In the genomic region with DNA sequence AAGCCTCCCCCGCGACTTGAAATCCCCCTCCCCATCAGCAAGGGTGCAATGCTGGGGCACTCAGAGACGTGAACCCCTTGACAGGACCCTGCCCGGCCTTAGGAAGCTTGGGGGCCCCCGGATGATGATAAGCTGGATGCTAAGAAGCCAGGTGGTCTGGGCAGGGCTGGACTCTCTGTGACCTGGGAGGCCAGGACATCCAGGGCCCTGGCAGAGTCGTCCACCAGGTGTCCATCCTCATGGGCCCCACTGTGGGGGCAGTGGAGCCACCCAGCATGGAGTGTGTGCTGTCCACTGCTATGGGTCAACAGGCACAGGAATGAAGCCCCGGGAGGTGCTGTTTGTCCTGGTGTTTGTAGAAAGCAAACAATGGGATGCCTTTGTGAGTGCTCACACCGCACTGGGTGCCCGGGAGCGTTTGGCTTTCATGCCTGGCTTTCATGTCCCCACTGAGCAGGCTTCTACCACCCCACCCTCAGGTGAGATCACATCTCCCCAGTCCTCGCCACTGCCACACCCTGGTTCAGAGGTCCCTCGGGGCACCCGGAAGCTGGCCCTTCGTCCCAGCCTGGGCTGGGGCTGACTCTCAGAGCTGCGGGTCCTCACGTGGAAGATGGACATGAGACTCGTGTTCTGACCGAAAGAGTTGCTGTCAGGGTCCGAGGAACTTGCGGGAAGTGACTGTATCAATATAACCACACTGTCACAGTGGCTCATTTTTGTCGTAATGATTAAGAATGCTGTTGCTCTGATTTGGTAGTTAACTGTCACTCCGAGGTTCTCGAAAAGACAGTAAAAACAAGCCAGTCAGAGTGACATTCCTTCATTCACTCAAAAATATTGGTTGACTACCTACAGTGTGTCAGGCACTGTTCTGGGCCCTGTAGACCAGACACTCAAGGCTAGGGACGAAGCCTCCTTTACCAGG, we compare ENCODE assay signal across 2 cellular contexts.
TF ChIP-seq lines count a peak whose summit lies in the region.

No MANE protein-coding gene starts in this region.

TF ChIP-seq in A549, 52 proteins besides CTCF, POLR2A, EP300 and RAD21 (continued from another document and continues in another):
- TF ChIP-seq, protein P1, sequence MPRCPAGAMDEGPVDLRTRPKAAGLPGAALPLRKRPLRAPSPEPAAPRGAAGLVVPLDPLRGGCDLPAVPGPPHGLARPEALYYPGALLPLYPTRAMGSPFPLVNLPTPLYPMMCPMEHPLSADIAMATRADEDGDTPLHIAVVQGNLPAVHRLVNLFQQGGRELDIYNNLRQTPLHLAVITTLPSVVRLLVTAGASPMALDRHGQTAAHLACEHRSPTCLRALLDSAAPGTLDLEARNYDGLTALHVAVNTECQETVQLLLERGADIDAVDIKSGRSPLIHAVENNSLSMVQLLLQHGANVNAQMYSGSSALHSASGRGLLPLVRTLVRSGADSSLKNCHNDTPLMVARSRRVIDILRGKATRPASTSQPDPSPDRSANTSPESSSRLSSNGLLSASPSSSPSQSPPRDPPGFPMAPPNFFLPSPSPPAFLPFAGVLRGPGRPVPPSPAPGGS (IDR thresholded peaks at IDR 0.05) = peak; percentile 74
- TF ChIP-seq HOXB5 (CRISPR knock-in tag; IDR thresholded peaks at IDR 0.05) = peak; percentile 93
- TF ChIP-seq TP53 (CRISPR knock-in tag; IDR thresholded peaks at IDR 0.05) = peak; percentile 42; the same call in 1 of the 2 replicates
- TF ChIP-seq ZSCAN20 (CRISPR knock-in tag; IDR thresholded peaks at IDR 0.05) = peak; percentile 95
- TF ChIP-seq MYC (IDR thresholded peaks at IDR 0.05; ENCODE audit: borderline replicate concordance, low read length) = no peak
- TF ChIP-seq, protein P2, sequence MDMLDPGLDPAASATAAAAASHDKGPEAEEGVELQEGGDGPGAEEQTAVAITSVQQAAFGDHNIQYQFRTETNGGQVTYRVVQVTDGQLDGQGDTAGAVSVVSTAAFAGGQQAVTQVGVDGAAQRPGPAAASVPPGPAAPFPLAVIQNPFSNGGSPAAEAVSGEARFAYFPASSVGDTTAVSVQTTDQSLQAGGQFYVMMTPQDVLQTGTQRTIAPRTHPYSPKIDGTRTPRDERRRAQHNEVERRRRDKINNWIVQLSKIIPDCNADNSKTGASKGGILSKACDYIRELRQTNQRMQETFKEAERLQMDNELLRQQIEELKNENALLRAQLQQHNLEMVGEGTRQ (IDR thresholded peaks at IDR 0.05) = peak; percentile 29; the same call in 1 of the 2 replicates
- peak; percentile 25; the same call in 1 of the 2 replicates for TF ChIP-seq RARB (CRISPR knock-in tag; IDR thresholded peaks at IDR 0.05)
- no peak for TF ChIP-seq ZC3H11A (IDR thresholded peaks at IDR 0.05)
- peak; percentile 81 for TF ChIP-seq JUNB (IDR thresholded peaks at IDR 0.05)
- TF ChIP-seq, protein P3, sequence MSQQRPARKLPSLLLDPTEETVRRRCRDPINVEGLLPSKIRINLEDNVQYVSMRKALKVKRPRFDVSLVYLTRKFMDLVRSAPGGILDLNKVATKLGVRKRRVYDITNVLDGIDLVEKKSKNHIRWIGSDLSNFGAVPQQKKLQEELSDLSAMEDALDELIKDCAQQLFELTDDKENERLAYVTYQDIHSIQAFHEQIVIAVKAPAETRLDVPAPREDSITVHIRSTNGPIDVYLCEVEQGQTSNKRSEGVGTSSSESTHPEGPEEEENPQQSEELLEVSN (IDR thresholded peaks at IDR 0.05; ENCODE audit: borderline replicate concordance, low read depth) = peak; percentile 89
- peak; percentile 51; the same call in 2 of the 3 replicates for TF ChIP-seq SMC3 (IDR thresholded peaks at IDR 0.05)
- peak in 1 of 2 experiments; percentile 61; a peak in 2 of 4 replicates for TF ChIP-seq CEBPB (IDR thresholded peaks at IDR 0.05)
- TF ChIP-seq GATA3 (IDR thresholded peaks at IDR 0.05; ENCODE audit: borderline replicate concordance) = peak; percentile 94
- TF ChIP-seq HEYL (CRISPR knock-in tag; IDR thresholded peaks at IDR 0.05) = peak; percentile 96
- peak; percentile 87; the same call in 1 of the 2 replicates for TF ChIP-seq TFCP2L1 (CRISPR knock-in tag; IDR thresholded peaks at IDR 0.05)
- peak; percentile 68 for TF ChIP-seq FOSL2 (IDR thresholded peaks at IDR 0.05)
- peak; percentile 92 for TF ChIP-seq FOSL2 (CRISPR knock-in tag; IDR thresholded peaks at IDR 0.05)
- TF ChIP-seq ZNF302 (CRISPR knock-in tag; IDR thresholded peaks at IDR 0.05) = peak; percentile 95
- peak; percentile 78; the same call in 1 of the 2 replicates for TF ChIP-seq FOSB (CRISPR knock-in tag; IDR thresholded peaks at IDR 0.05)
- TF ChIP-seq ATOH8 (CRISPR knock-in tag; IDR thresholded peaks at IDR 0.05; ENCODE audit: low read depth) = peak; percentile 94
- peak; percentile 56; the same call in 1 of the 2 replicates for TF ChIP-seq PBX3 (IDR thresholded peaks at IDR 0.05)
- no peak for TF ChIP-seq NFE2L2 (conservative IDR thresholded peaks at IDR 0.05; ENCODE audit: low read length)
- peak; percentile 26 for TF ChIP-seq ZFP36 (IDR thresholded peaks at IDR 0.05; ENCODE audit: borderline replicate concordance, partially characterized antibody)
- peak; percentile 92 to 95 for TF ChIP-seq JUN (IDR thresholded peaks at IDR 0.05)
- TF ChIP-seq HOXB13 (CRISPR knock-in tag; IDR thresholded peaks at IDR 0.05; ENCODE audit: low read depth) = peak; percentile 90
- no peak for TF ChIP-seq RCOR1 (IDR thresholded peaks at IDR 0.05; ENCODE audit: low read depth, low read length)
- peak; percentile 61; the same call in 1 of the 2 replicates for TF ChIP-seq NPAS2 (CRISPR knock-in tag; IDR thresholded peaks at IDR 0.05; ENCODE audit: borderline replicate concordance)
- TF ChIP-seq FOXS1 (CRISPR knock-in tag; IDR thresholded peaks at IDR 0.05) = peak; percentile 93; the same call in 1 of the 2 replicates
- peak; percentile 76; the same call in 1 of the 2 replicates for TF ChIP-seq HOXA7 (CRISPR knock-in tag; IDR thresholded peaks at IDR 0.05)
- TF ChIP-seq EHF (CRISPR knock-in tag; IDR thresholded peaks at IDR 0.05) = peak; percentile 96

TF ChIP-seq in HCT116, 20 proteins besides CTCF, POLR2A, EP300 and RAD21:
- TF ChIP-seq MAX (IDR thresholded peaks at IDR 0.05) (peak; percentile 41), POLR2AphosphoS5 (IDR thresholded peaks at IDR 0.05; ENCODE audit: low read depth, low read length) (no peak), REST (IDR thresholded peaks at IDR 0.05; ENCODE audit: low read depth) (no peak), JUND (IDR thresholded peaks at IDR 0.05) (no peak; the same call in 1 of the 2 replicates), SP1 (IDR thresholded peaks at IDR 0.05; ENCODE audit: low read depth) (0 out of 2 replicates have a peak, but pooled peaks have one; percentile 16), EZH2 (IDR thresholded peaks at IDR 0.05) (no peak), TCF7L2 (IDR thresholded peaks at IDR 0.05; ENCODE audit: borderline replicate concordance, extremely low read depth, insufficient read depth, insufficient read length) (no peak), EZH2phosphoT487 (IDR thresholded peaks at IDR 0.05; ENCODE audit: borderline replicate concordance) (no peak), SIN3A (IDR thresholded peaks at IDR 0.05; ENCODE audit: low read depth) (no peak; the same call in 1 of the 2 replicates)
- TF ChIP-seq, protein P4, sequence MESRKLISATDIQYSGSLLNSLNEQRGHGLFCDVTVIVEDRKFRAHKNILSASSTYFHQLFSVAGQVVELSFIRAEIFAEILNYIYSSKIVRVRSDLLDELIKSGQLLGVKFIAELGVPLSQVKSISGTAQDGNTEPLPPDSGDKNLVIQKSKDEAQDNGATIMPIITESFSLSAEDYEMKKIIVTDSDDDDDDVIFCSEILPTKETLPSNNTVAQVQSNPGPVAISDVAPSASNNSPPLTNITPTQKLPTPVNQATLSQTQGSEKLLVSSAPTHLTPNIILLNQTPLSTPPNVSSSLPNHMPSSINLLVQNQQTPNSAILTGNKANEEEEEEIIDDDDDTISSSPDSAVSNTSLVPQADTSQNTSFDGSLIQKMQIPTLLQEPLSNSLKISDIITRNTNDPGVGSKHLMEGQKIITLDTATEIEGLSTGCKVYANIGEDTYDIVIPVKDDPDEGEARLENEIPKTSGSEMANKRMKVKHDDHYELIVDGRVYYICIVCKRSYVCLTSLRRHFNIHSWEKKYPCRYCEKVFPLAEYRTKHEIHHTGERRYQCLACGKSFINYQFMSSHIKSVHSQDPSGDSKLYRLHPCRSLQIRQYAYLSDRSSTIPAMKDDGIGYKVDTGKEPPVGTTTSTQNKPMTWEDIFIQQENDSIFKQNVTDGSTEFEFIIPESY (IDR thresholded peaks at IDR 0.05; ENCODE audit: extremely low read depth, insufficient replicate concordance, low read length) = no peak
